1 cellular context compared by ENCODE assay signal in genomic region chr12:53675701-53676607, GRCh38.
TF ChIP-seq lines count a peak whose summit lies in the region.

TSS of gene ATP5MC2 (minus strand) at chr12:53676083. CDS start at chr12:53672614, 3,469 bp downstream.

TF ChIP-seq in HEK293, 187 proteins besides CTCF, POLR2A, EP300 and RAD21 (continued from another document):
- TF ChIP-seq, protein P1, sequence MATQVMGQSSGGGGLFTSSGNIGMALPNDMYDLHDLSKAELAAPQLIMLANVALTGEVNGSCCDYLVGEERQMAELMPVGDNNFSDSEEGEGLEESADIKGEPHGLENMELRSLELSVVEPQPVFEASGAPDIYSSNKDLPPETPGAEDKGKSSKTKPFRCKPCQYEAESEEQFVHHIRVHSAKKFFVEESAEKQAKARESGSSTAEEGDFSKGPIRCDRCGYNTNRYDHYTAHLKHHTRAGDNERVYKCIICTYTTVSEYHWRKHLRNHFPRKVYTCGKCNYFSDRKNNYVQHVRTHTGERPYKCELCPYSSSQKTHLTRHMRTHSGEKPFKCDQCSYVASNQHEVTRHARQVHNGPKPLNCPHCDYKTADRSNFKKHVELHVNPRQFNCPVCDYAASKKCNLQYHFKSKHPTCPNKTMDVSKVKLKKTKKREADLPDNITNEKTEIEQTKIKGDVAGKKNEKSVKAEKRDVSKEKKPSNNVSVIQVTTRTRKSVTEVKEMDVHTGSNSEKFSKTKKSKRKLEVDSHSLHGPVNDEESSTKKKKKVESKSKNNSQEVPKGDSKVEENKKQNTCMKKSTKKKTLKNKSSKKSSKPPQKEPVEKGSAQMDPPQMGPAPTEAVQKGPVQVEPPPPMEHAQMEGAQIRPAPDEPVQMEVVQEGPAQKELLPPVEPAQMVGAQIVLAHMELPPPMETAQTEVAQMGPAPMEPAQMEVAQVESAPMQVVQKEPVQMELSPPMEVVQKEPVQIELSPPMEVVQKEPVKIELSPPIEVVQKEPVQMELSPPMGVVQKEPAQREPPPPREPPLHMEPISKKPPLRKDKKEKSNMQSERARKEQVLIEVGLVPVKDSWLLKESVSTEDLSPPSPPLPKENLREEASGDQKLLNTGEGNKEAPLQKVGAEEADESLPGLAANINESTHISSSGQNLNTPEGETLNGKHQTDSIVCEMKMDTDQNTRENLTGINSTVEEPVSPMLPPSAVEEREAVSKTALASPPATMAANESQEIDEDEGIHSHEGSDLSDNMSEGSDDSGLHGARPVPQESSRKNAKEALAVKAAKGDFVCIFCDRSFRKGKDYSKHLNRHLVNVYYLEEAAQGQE (tag by site-specific recombination; IDR thresholded peaks at IDR 0.05) = peak; percentile 70; the same call in 1 of the 2 replicates
- peak; percentile 29; the same call in 1 of the 2 replicates for TF ChIP-seq ZNF16 (tag by site-specific recombination; IDR thresholded peaks at IDR 0.05; ENCODE audit: low read depth)
- TF ChIP-seq ZBTB6 (tag by site-specific recombination; IDR thresholded peaks at IDR 0.05) = peak; percentile 90
- TF ChIP-seq ZNF426 (tag by site-specific recombination; IDR thresholded peaks at IDR 0.05) = no peak
- TF ChIP-seq, protein P2, sequence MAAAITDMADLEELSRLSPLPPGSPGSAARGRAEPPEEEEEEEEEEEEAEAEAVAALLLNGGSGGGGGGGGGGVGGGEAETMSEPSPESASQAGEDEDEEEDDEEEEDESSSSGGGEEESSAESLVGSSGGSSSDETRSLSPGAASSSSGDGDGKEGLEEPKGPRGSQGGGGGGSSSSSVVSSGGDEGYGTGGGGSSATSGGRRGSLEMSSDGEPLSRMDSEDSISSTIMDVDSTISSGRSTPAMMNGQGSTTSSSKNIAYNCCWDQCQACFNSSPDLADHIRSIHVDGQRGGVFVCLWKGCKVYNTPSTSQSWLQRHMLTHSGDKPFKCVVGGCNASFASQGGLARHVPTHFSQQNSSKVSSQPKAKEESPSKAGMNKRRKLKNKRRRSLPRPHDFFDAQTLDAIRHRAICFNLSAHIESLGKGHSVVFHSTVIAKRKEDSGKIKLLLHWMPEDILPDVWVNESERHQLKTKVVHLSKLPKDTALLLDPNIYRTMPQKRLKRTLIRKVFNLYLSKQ (tag by site-specific recombination; IDR thresholded peaks at IDR 0.05; ENCODE audit: borderline replicate concordance) = no peak
- TF ChIP-seq ZFP41 (tag by site-specific recombination; IDR thresholded peaks at IDR 0.05; ENCODE audit: borderline replicate concordance) = no peak
- TF ChIP-seq ZSCAN5A (tag by site-specific recombination; IDR thresholded peaks at IDR 0.05) = peak; percentile 79; the same call in 1 of the 2 replicates
- TF ChIP-seq ZBTB44 (tag by site-specific recombination; IDR thresholded peaks at IDR 0.05) = peak; percentile 65; the same call in 1 of the 2 replicates
- TF ChIP-seq ZNF248 (tag by site-specific recombination; IDR thresholded peaks at IDR 0.05) = no peak
- TF ChIP-seq ZNF114 (tag by site-specific recombination; IDR thresholded peaks at IDR 0.05) = no peak
- no peak for TF ChIP-seq ZNF223 (tag by site-specific recombination; IDR thresholded peaks at IDR 0.05)
- TF ChIP-seq OSR2 (tag by site-specific recombination; IDR thresholded peaks at IDR 0.05) = 0 out of 2 replicates have a peak, but pooled peaks have one; percentile 20
- peak; percentile 79 for TF ChIP-seq ZIC2 (tag by site-specific recombination; IDR thresholded peaks at IDR 0.05)
- peak; percentile 47; the same call in 1 of the 2 replicates for TF ChIP-seq KLF10 (tag by site-specific recombination; IDR thresholded peaks at IDR 0.05)
- TF ChIP-seq MZF1 (tag by site-specific recombination; IDR thresholded peaks at IDR 0.05; ENCODE audit: borderline replicate concordance) = no peak
- TF ChIP-seq, protein P3, sequence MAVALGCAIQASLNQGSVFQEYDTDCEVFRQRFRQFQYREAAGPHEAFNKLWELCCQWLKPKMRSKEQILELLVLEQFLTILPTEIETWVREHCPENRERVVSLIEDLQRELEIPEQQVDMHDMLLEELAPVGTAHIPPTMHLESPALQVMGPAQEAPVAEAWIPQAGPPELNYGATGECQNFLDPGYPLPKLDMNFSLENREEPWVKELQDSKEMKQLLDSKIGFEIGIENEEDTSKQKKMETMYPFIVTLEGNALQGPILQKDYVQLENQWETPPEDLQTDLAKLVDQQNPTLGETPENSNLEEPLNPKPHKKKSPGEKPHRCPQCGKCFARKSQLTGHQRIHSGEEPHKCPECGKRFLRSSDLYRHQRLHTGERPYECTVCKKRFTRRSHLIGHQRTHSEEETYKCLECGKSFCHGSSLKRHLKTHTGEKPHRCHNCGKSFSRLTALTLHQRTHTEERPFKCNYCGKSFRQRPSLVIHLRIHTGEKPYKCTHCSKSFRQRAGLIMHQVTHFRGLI (tag by site-specific recombination; IDR thresholded peaks at IDR 0.05) = peak; percentile 70
- TF ChIP-seq ZSCAN18 (tag by site-specific recombination; IDR thresholded peaks at IDR 0.05) = no peak
- peak; percentile 73 for TF ChIP-seq SCRT1 (tag by site-specific recombination; IDR thresholded peaks at IDR 0.05; ENCODE audit: borderline replicate concordance)
- TF ChIP-seq ZNF626 (tag by site-specific recombination; IDR thresholded peaks at IDR 0.05) = no peak
- peak; percentile 99 for TF ChIP-seq ZNF2 (tag by site-specific recombination; IDR thresholded peaks at IDR 0.05)
- no peak for TF ChIP-seq ZNF837 (tag by site-specific recombination; IDR thresholded peaks at IDR 0.05)
- TF ChIP-seq MEIS1 (CRISPR knock-in tag; IDR thresholded peaks at IDR 0.05; ENCODE audit: borderline replicate concordance) = no peak
- TF ChIP-seq GLIS1 (tag by site-specific recombination; IDR thresholded peaks at IDR 0.05) = peak; percentile 80
- TF ChIP-seq OVOL3 (tag by site-specific recombination; IDR thresholded peaks at IDR 0.05) = peak; percentile 76; the same call in 1 of the 2 replicates
- TF ChIP-seq, protein P4, sequence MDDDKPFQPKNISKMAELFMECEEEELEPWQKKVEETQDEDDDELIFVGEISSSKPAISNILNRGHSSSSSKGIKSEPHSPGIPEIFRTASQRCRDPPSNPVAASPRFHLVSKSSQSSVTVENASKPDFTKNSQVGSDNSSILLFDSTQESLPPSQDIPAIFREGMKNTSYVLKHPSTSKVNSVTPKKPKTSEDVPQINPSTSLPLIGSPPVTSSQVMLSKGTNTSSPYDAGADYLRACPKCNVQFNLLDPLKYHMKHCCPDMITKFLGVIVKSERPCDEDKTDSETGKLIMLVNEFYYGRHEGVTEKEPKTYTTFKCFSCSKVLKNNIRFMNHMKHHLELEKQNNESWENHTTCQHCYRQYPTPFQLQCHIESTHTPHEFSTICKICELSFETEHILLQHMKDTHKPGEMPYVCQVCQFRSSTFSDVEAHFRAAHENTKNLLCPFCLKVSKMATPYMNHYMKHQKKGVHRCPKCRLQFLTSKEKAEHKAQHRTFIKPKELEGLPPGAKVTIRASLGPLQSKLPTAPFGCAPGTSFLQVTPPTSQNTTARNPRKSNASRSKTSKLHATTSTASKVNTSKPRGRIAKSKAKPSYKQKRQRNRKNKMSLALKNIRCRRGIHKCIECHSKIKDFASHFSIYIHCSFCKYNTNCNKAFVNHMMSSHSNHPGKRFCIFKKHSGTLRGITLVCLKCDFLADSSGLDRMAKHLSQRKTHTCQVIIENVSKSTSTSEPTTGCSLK (tag by site-specific recombination; IDR thresholded peaks at IDR 0.05) = no peak
- no peak for TF ChIP-seq ZNF174 (tag by site-specific recombination; IDR thresholded peaks at IDR 0.05)
- peak; percentile 66; the same call in 1 of the 2 replicates for TF ChIP-seq ZFP69B (tag by site-specific recombination; IDR thresholded peaks at IDR 0.05)
- TF ChIP-seq ZNF830 (tag by site-specific recombination; IDR thresholded peaks at IDR 0.05; ENCODE audit: low read depth) = no peak
